ENCODE assay signal across 1 cellular context in the genomic region with DNA sequence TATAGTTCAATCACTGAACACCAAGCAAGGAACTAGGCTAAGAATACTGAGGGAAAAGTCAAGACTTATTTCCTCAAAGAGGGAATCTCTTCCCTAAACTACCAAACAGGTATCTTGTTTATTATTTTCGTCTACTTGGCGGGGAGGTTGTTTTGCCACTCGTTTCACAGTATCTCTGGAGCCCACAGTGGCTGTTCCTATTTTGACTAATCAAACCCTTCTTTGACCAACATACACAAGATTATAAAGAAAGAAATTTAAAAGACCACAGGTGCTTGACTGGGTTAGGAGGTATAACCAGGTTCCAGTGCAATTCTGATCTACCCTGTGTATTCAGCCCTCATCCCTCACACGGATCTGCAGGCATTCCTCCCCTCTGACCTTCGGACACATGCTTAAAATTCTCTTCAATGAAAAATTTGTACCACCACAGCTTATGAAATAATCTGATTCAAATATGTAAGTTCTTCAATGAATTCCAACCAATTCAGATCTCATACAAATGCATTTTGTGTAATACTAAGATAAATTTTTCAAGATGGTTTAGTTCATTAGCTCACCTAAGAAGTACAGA.
A peak's percentile ranks its signal among the peaks of the same experiment; 100 is the strongest.
TF ChIP-seq lines count a peak whose summit lies in the region.

No MANE protein-coding gene starts in this region.

TF ChIP-seq in K562, 482 proteins besides CTCF, POLR2A, EP300 and RAD21:
- TF ChIP-seq MTA3 (IDR thresholded peaks at IDR 0.05; ENCODE audit: borderline replicate concordance) (no peak), HDAC1 (IDR thresholded peaks at IDR 0.05) (0 out of 4 replicates have a peak, but pooled peaks of 1 of the 2 experiments have one; percentile 14)
